In genomic region chr20:44885392-44886275, GRCh38 we compare ENCODE assay signal across 8 cellular contexts. TPM values are rescaled to one million over a fixed set of nuclear protein-coding genes. Genes with fewer than 3 reads are reported as not detected.
DNase-seq lines count a peak whose midpoint lies in the region; TF ChIP-seq lines count a peak whose summit lies in the region.

Gene YWHAB (plus strand): TSS chr20:44885705. CDS start chr20:44901534, 15,829 bp downstream.

- TF ChIP-seq EP300 in neural cell (conservative IDR thresholded peaks at IDR 0.05; ENCODE audit: poor library complexity, severe bottlenecking), result no peak
- TF ChIP-seq EP300 in stomach (IDR thresholded peaks at IDR 0.05), result no peak

- H3K36me3 ChIP-seq in ES-I3 (ENCODE audit: insufficient read depth, low read length) (no peaks in the 10 kb centered on the region), H7 (replicated peaks; ENCODE audit: control insufficient read depth, insufficient read depth, low read length) (no peaks in the 10 kb centered on the region; the same call in 1 of the 2 replicates), MG63 (peaks cover 35% of the 10 kb centered on the region), neural cell (ENCODE audit: insufficient read depth, low read length) (peaks cover 3% of the 10 kb centered on the region), stomach (no peaks in the 10 kb centered on the region)

- no peaks in the 10 kb centered on the region for H3K9me2 ChIP-seq in neural cell (ENCODE audit: insufficient read depth, low read length)

- DNase-seq in H7, result peak; percentile 98
- peak; percentile 100 for DNase-seq in MG63
- DNase-seq in SHP77 treated with DMSO at 0.1 percent for 48 hours (lab: John Stamatoyannopoulos, UW), result peak; percentile 88
- DNase-seq in activated effector memory CD4-positive, alpha-beta T cell treated with anti-CD3 and anti-CD28 coated beads, Interleukin-2, amount 50 U/mL, for 16 hours, result peak; percentile 99
- DNase-seq in fibroblast of the conjunctiva (ENCODE audit: low read depth), result peak; percentile 94
- DNase-seq in stomach, result peak; percentile 99

- whole genome bisulfite sequencing in stomach, 5 donors, result 0 to 1% (median 1%) methylated on average over 43 to 89 of the region's 89 CpGs

- H3F3A ChIP-seq in neural cell (ENCODE audit: insufficient read depth, low read length, poor library complexity, severe bottlenecking), result peaks cover 5% of the 10 kb centered on the region

- peak in 1 of 4 donors; percentile 44 for TF ChIP-seq POLR2A in stomach (IDR thresholded peaks at IDR 0.05)

- intact Hi-C loops in stomach (cut with DNase I; ENCODE audit: low total_unique reads), result no loop called here

- H3K27ac ChIP-seq in neural cell (ENCODE audit: low read length), result peak within 1 kb of the TSS; percentile 88
- H3K27ac ChIP-seq in stomach, result peak within 1 kb of the TSS; percentile 89 to 98 (median 98)

- peaks cover 10% of the 10 kb centered on the region; the same call in 1 of the 2 replicates for H3K4me1 ChIP-seq in ES-I3 (ENCODE audit: insufficient read depth, low read length)
- peaks cover 37 to 54% (median 47%) of the 10 kb centered on the region in 4 donors for H3K4me1 ChIP-seq in stomach

- H3K4me3 ChIP-seq in H7 (ENCODE audit: insufficient read depth, low read depth, low read length) (peak within 1 kb of the TSS; percentile 99), MG63 (peak within 1 kb of the TSS; percentile 77), neural cell (ENCODE audit: low read length) (peak within 1 kb of the TSS; percentile 89), stomach (peak within 1 kb of the TSS; percentile 77 to 98 (median 78))

- H2AFZ ChIP-seq in neural cell (ENCODE audit: low read depth, low read length), result peak within 1 kb of the TSS; percentile 92

- H3K9ac ChIP-seq in ES-I3 (ENCODE audit: low read depth, low read length) (peak within 1 kb of the TSS; percentile 99), neural cell (ENCODE audit: low read length) (peak within 1 kb of the TSS; percentile 92)

- H3K4me2 ChIP-seq in neural cell (ENCODE audit: low read length), result peak within 1 kb of the TSS; percentile 73

- peaks cover 11% of the 10 kb centered on the region for H4K20me1 ChIP-seq in neural cell (ENCODE audit: insufficient read depth)

- no peaks in the 10 kb centered on the region; the same call in 1 of the 2 replicates for H3K27me3 ChIP-seq in H7 (ENCODE audit: control insufficient read depth, insufficient read depth, low read length)
- no peaks in the 10 kb centered on the region for H3K27me3 ChIP-seq in MG63
- no peaks in the 10 kb centered on the region for H3K27me3 ChIP-seq in neural cell (ENCODE audit: insufficient read depth, low read depth, low read length)
- no peaks in the 10 kb centered on the region for H3K27me3 ChIP-seq in stomach

- no peak for TF ChIP-seq RAD21 in neural cell (conservative IDR thresholded peaks at IDR 0.05)

- TF ChIP-seq CTCF in neural cell (IDR thresholded peaks at IDR 0.05; ENCODE audit: poor library complexity, severe bottlenecking) (no peak), stomach (IDR thresholded peaks at IDR 0.05) (peak in 1 of 7 experiments; percentile 15)

- H3K9me3 ChIP-seq in ES-I3 (ENCODE audit: control insufficient read depth, insufficient read depth, low read length), result no peaks in the 10 kb centered on the region
- no peaks in the 10 kb centered on the region for H3K9me3 ChIP-seq in MG63
- H3K9me3 ChIP-seq in neural cell (ENCODE audit: low read length), result no peaks in the 10 kb centered on the region
- no peaks in the 10 kb centered on the region for H3K9me3 ChIP-seq in stomach

- peaks cover 49% of the 10 kb centered on the region for H3K79me2 ChIP-seq in neural cell (replicated peaks; ENCODE audit: insufficient read depth, low read length)

TF ChIP-seq in neural cell, 6 proteins besides CTCF, POLR2A, EP300 and RAD21:
- TF ChIP-seq MXI1 (conservative IDR thresholded peaks at IDR 0.05; ENCODE audit: poor library complexity, severe bottlenecking), result no peak
- no peak for TF ChIP-seq SMC3 (conservative IDR thresholded peaks at IDR 0.05; ENCODE audit: poor library complexity)
- peak; percentile 95 for TF ChIP-seq POLR2AphosphoS5 (IDR thresholded peaks at IDR 0.05)
- TF ChIP-seq EZH2 (IDR thresholded peaks at IDR 0.05; ENCODE audit: borderline replicate concordance, insufficient read depth, low read length, poor library complexity, severe bottlenecking), result no peak
- peak; percentile 39 for TF ChIP-seq TAF1 (IDR thresholded peaks at IDR 0.05; ENCODE audit: low read depth)

RNA-seq across cellular contexts. Expression of gene YWHAB, which starts in this region (rescaled TPM):
- total RNA-seq in H7 (2014; rRNA removed; shearing (Covaris generic)), result 64.8 and 69.2 TPM in 2 replicates
- 118 and 125 TPM in 2 replicates for total RNA-seq in MG63 (2014; rRNA removed; shearing (Covaris generic); ENCODE audit: low replicate concordance)
- polyA plus RNA-seq in neural cell, result 242 and 279 TPM in 2 replicates
- 142 and 168 TPM in 2 replicates for polyA minus RNA-seq in neural cell
- total RNA-seq in stomach, result 100 to 1,000 TPM in 3 of 5 donors, 10 to 100 TPM in 2; 52.2 to 131 (median 109) TPM
- 100 to 1,000 TPM in 1 of 3 donors, 10 to 100 TPM in 2; 71.8 to 135 (median 76.9) TPM for polyA plus RNA-seq in stomach

Comparison
In these comparisons a context has a peak if more than half of its experiments do, and no peak if none do; other contexts are left out.
1. Peak in every context shown above with its lines: DNase-seq, H3K4me3 ChIP-seq and H3K27ac ChIP-seq.